In the genomic region with DNA sequence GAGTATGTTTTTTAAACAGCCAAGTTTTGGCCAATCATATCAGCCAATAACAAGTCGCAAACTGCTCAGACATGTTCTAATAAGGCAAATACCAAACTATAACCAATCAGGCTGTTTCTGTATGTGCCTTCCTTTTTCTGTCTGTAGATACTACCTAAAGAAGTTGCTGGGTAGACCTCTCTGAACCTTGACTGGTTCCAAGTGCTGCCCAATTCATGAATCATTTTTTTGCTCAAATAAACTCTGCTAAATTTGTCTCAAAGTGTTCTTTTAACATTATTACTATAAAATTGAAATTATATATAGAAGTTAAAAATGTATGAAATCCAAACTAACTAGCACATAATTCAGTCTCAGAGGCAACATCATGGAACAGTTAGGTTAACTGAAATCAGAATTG, we compare ENCODE assay signal across 8 cellular contexts.
"Had no signal": no experiment of that assay in that cellular context is flagged by ENCODE, and none has a peak within 500 bp of the region (broad histone marks: within the 10 kb centered on the region; RNA-seq: fewer than 3 reads in every experiment).

No MANE protein-coding gene starts in this region.

- DNase-seq: H9, HCEC 1CT, HFFc6, IMR-90, KG1 had no signal

- H3K4me2 ChIP-seq: GM23338 had no signal

- H2AFZ ChIP-seq: GM23338 had no signal

- H3K27ac ChIP-seq: HL-60 had no signal

- H3K4me3 ChIP-seq: GM23338, K562 had no signal
